16 cellular contexts compared by ENCODE assay signal in the genomic region with DNA sequence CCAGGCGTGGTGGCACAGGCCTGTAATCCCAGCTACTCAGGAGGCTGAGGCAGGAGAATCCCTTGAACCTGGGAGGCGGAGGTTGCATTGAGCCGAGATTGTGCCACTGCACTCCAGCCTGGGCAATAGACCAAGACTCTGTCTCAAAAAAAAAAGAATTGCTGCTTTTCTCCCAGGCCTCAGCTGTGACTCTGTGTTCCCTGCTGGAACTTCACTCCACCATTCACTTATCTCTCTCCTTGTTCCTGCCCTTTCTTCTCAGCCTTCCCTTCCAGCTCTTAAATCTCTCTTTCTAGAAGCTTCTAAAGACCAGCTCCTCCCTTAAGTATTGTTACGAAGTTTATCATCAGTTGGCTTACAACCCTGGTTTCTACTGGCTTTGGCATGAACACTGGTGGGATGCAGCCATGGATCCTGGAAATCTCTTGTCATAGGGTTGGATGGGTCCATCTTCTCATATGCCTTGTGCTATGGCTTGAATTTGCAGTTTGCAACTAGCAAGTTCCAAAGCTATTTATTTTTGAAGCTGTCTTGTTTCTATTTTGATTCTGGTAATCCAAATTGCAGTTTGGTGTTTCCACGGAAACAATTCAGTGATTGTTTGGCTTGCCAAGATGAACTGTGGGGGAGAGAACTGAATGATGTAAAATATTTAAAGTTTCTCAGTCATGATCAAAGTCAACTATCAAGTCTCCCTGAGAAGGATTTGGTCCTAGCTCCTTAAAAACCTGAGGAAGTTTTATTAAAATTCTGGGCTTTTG. TPM values are rescaled to one million over a fixed set of nuclear protein-coding genes. Genes with fewer than 3 reads are reported as not detected.
A peak's percentile ranks its signal among the peaks of the same experiment; 100 is the strongest.
DNase-seq lines count a peak whose midpoint lies in the region; ATAC-seq and TF ChIP-seq lines count a peak whose summit lies in the region.
"Had no signal": no experiment of that assay in that cellular context is flagged by ENCODE, and none has a peak within 500 bp of the region (broad histone marks: within the 10 kb centered on the region; RNA-seq: fewer than 3 reads in every experiment).

No MANE protein-coding gene starts in this region.

- H3K27me3 Mint-ChIP-seq in activated CD4-positive, alpha-beta T cell treated with anti-CD3 and anti-CD28 coated beads, Interleukin-2, amount 10 ng/mL, durations not matched to agents 24 days and 14 days, result no peaks in the 10 kb centered on the region
- peaks cover 3% of the 10 kb centered on the region for H3K27me3 Mint-ChIP-seq in nephron progenitor cell (ENCODE audit: low read depth, poor library complexity)

- ATAC-seq in upper lobe of right lung, result no peak
- ATAC-seq: SK-N-SH treated with all-trans-retinoic acid at 6 μM for 48 hours had no signal

- DNase-seq in activated CD4-positive, alpha-beta T cell treated with anti-CD3 and anti-CD28 coated beads, Interleukin-2, amount 10 ng/mL, durations not matched to agents 24 days and 14 days, result no peak
- DNase-seq in activated CD4-positive, alpha-beta T cell treated with anti-CD3 and anti-CD28 coated beads, Interleukin-2, amount 50 U/mL, for 4 hours, result no peak
- DNase-seq in globus pallidus (ENCODE audit: low spot score), result peak; percentile 23
- DNase-seq in nephron progenitor cell, result no peak
- DNase-seq in upper lobe of right lung, result no peak
- no peak for DNase-seq in kidney tubule cell (ENCODE audit: low spot score)
- no peak for DNase-seq in NCI-H2171 (lab: John Stamatoyannopoulos, UW)
- no peak for DNase-seq in NCI-H748 treated with DMSO at 0.1 percent for 48 hours (lab: John Stamatoyannopoulos, UW)
- DNase-seq: GOT3; NCI-H2029; NCI-H524 treated with DMSO at 0.1 percent for 48 hours; stimulated activated CD4-positive, alpha-beta T cell treated with anti-CD3 and anti-CD28 coated beads, Interleukin-4, amount 100 ng/mL, for 24 hours had no signal

- H3K4me1 ChIP-seq in upper lobe of right lung, result peaks cover 10% of the 10 kb centered on the region

- TF ChIP-seq CTCF in nephron progenitor cell (IDR thresholded peaks at IDR 0.05) (no peak), upper lobe of right lung (IDR thresholded peaks at IDR 0.05) (no peak)

- peak overlapping the region; percentile 31 for H3K27ac ChIP-seq in upper lobe of right lung
- H3K27ac ChIP-seq: 22Rv1, cardiac muscle cell, epithelial cell of prostate had no signal

- H3K9me3 ChIP-seq in upper lobe of right lung, result no peaks in the 10 kb centered on the region

- no peak overlapping the region for H3K4me3 Mint-ChIP-seq in activated CD4-positive, alpha-beta T cell treated with anti-CD3 and anti-CD28 coated beads, Interleukin-2, amount 10 ng/mL, durations not matched to agents 24 days and 14 days
- H3K4me3 Mint-ChIP-seq in nephron progenitor cell, result no peak overlapping the region

- H3K9me3 Mint-ChIP-seq in activated CD4-positive, alpha-beta T cell treated with anti-CD3 and anti-CD28 coated beads, Interleukin-2, amount 10 ng/mL, durations not matched to agents 24 days and 14 days, result no peaks in the 10 kb centered on the region
- no peaks in the 10 kb centered on the region for H3K9me3 Mint-ChIP-seq in nephron progenitor cell

- no peaks in the 10 kb centered on the region for H3K27me3 ChIP-seq in upper lobe of right lung
- H3K27me3 ChIP-seq: cardiac muscle cell had no signal

- peaks cover 14% of the 10 kb centered on the region for H3K36me3 Mint-ChIP-seq in activated CD4-positive, alpha-beta T cell treated with anti-CD3 and anti-CD28 coated beads, Interleukin-2, amount 10 ng/mL, durations not matched to agents 24 days and 14 days (ENCODE audit: low read depth)
- H3K36me3 Mint-ChIP-seq in nephron progenitor cell (ENCODE audit: low read depth), result peaks cover 6% of the 10 kb centered on the region

- H3K4me1 Mint-ChIP-seq in activated CD4-positive, alpha-beta T cell treated with anti-CD3 and anti-CD28 coated beads, Interleukin-2, amount 10 ng/mL, durations not matched to agents 24 days and 14 days, result no peaks in the 10 kb centered on the region
- H3K4me1 Mint-ChIP-seq in nephron progenitor cell, result no peaks in the 10 kb centered on the region

- H3K36me3 ChIP-seq in upper lobe of right lung, result no peaks in the 10 kb centered on the region

- H3K27ac Mint-ChIP-seq in activated CD4-positive, alpha-beta T cell treated with anti-CD3 and anti-CD28 coated beads, Interleukin-2, amount 10 ng/mL, durations not matched to agents 24 days and 14 days, result peak overlapping the region; percentile 3
- H3K27ac Mint-ChIP-seq in nephron progenitor cell, result peak overlapping the region; percentile 22

- intact Hi-C loops in activated CD4-positive, alpha-beta T cell treated with anti-CD3 and anti-CD28 coated beads, Interleukin-2, amount 10 ng/mL, durations not matched to agents 24 days and 14 days (cut with micrococcal nuclease), result no loop called here
- intact Hi-C loops in upper lobe of right lung (cut with DNase I), result no loop called here

- no peak overlapping the region for H3K4me3 ChIP-seq in upper lobe of right lung
- H3K4me3 ChIP-seq: cardiac muscle cell had no signal

RNA-seq across cellular contexts. Expression of a gene that starts 10.4 kb away (rescaled TPM):
- 8.0 and 9.6 TPM in 2 replicates for total RNA-seq in activated CD4-positive, alpha-beta T cell treated with anti-CD3 and anti-CD28 coated beads, Interleukin-2, amount 10 ng/mL, durations not matched to agents 24 days and 14 days
- total RNA-seq in upper lobe of right lung, result 6.8 TPM
